17 cellular contexts compared by ENCODE assay signal in the genomic region with DNA sequence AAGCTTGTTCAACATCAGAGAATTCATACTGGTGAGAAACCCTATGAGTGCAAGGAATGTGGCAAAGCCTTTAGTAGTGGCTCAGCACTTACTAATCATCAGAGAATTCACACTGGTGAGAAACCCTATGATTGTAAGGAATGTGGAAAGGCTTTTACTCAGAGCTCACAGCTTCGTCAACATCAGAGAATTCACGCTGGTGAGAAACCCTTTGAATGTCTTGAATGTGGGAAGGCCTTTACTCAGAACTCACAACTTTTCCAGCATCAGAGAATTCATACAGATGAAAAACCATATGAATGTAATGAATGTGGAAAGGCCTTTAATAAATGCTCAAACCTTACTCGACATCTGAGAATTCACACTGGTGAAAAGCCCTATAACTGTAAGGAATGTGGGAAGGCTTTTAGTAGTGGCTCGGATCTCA.
"Had no signal": no experiment of that assay in that cellular context is flagged by ENCODE, and none has a peak within 500 bp of the region (broad histone marks: within the 10 kb centered on the region; RNA-seq: fewer than 3 reads in every experiment).

No MANE protein-coding gene starts in this region.

- H3K27me3 Mint-ChIP-seq: activated B cell treated with CpG ODN at 0.5 μM for 24 hours; activated CD8-positive, alpha-beta T cell treated with anti-CD3 and anti-CD28 coated beads for 36 hours; natural killer cell treated with Interleukin-12 subunit alpha and Interleukin-12 subunit beta and Interleukin-15 and Interleukin-18, amount 100 ng/mL, for 72 hours; type B pancreatic cell had no signal

- H3K4me3 Mint-ChIP-seq: activated B cell treated with CpG ODN at 0.5 μM for 24 hours; activated CD8-positive, alpha-beta T cell treated with anti-CD3 and anti-CD28 coated beads for 36 hours; activated T-cell treated with anti-CD3 and anti-CD28 coated beads, Interleukin-2, amount 50 U/mL, for 4 hours; natural killer cell treated with Interleukin-12 subunit alpha and Interleukin-12 subunit beta and Interleukin-15 and Interleukin-18, amount 100 ng/mL, for 72 hours; T-helper 2 cell treated with Interferon-gamma antibody and Interleukin-4, amounts not matched to agents 5 μg/mL and 100 μg/mL, for 36 hours; type B pancreatic cell had no signal

- H3K4me3 ChIP-seq: skin epidermis had no signal

- ATAC-seq: activated CD8-positive, alpha-beta T cell treated with anti-CD3 and anti-CD28 coated beads for 36 hours; activated T-cell treated with anti-CD3 and anti-CD28 coated beads, Interleukin-2, amount 50 U/mL, for 4 hours; left colon; natural killer cell treated with Interleukin-12 subunit alpha and Interleukin-12 subunit beta and Interleukin-15 and Interleukin-18, amount 100 ng/mL, for 72 hours had no signal

- DNase-seq: activated B cell treated with CpG ODN at 0.5 μM for 24 hours; activated CD4-positive, alpha-beta T cell treated with anti-CD3 and anti-CD28 coated beads for 48 hours; activated CD8-positive, alpha-beta T cell treated with anti-CD3 and anti-CD28 coated beads for 36 hours; activated effector memory CD4-positive, alpha-beta T cell treated with Interleukin-2 at 50 U/mL for 16 hours; activated naive CD4-positive, alpha-beta T cell treated with anti-CD3 and anti-CD28 coated beads, Interleukin-2, amount 50 U/mL, for 16 hours; activated T-cell treated with anti-CD3 and anti-CD28 coated beads, Interleukin-2, amount 50 U/mL, for 4 hours; effector memory CD4-positive, alpha-beta T cell; foreskin melanocyte; left colon; nucleus accumbens; stimulated activated CD4-positive, alpha-beta T cell treated with anti-CD3 and anti-CD28 coated beads, Interleukin-4, amount 100 ng/mL, for 4 hours; stimulated activated CD8-positive, alpha-beta memory T cell treated with anti-CD3 and anti-CD28 coated beads, Interleukin-4, amount 100 ng/mL, for 48 hours; stimulated activated naive CD4-positive, alpha-beta T cell treated with Interleukin-2 at 50 U/mL for 16 hours had no signal

- H3K27ac Mint-ChIP-seq: activated B cell treated with CpG ODN at 0.5 μM for 24 hours; activated CD8-positive, alpha-beta T cell treated with anti-CD3 and anti-CD28 coated beads for 36 hours; natural killer cell treated with Interleukin-12 subunit alpha and Interleukin-12 subunit beta and Interleukin-15 and Interleukin-18, amount 100 ng/mL, for 72 hours; T-helper 2 cell treated with Interferon-gamma antibody and Interleukin-4, amounts not matched to agents 5 μg/mL and 100 μg/mL, for 36 hours; type B pancreatic cell had no signal

- H3K4me1 Mint-ChIP-seq: activated B cell treated with CpG ODN at 0.5 μM for 24 hours had no signal

- H3K27ac ChIP-seq: skin epidermis had no signal
